In the genomic region with DNA sequence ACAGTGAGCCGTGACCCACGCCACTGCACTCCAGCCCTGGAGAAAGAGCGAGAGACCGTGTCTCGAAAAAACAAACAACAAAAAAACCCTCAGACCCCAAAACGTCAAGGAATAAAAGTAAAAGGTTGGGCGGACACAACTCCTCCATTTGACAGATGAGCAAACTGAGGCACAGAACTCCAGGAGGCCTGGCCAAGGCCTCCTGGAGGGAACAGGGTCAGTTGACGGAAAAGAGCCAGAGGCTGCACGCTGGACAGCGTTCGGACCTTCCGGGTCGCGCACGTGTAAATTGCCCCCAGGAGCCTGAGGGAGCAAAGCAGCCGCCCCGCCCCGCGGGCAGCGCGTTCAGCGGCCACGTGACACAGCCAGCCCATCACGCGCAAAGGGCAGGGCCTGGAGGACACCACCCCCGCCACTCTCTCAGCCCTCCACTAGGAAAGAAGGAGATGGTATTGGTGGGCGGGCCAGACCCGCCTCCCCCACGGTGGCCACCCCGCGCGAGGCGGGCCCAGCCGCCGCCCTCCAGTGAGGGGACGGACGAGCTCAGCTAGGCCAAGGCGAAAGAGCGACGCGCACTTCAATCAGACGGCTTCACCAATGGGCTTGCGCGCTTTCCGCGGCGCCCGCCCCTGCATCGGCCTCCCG, we compare ENCODE assay signal across 1 cellular context.
TF ChIP-seq lines count a peak whose summit lies in the region.

No MANE protein-coding gene starts in this region.

TF ChIP-seq in HepG2, 621 proteins besides CTCF, POLR2A, EP300 and RAD21 (continued from another document and continues in another):
- TF ChIP-seq TP53 (CRISPR knock-in tag; conservative IDR thresholded peaks at IDR 0.05) (peak; percentile 45; the same call in 1 of the 2 replicates), ZNF577 (CRISPR knock-in tag; IDR thresholded peaks at IDR 0.05; ENCODE audit: borderline replicate concordance, low read depth) (no peak), ZNF124 (CRISPR knock-in tag; IDR thresholded peaks at IDR 0.05) (0 out of 2 replicates have a peak, but pooled peaks have one; percentile 19), SMAD1 (CRISPR knock-in tag; IDR thresholded peaks at IDR 0.05; ENCODE audit: borderline replicate concordance, low read depth) (no peak), HCFC1 (IDR thresholded peaks at IDR 0.05; ENCODE audit: low read depth, low read length) (no peak), ZNF619 (CRISPR knock-in tag; IDR thresholded peaks at IDR 0.05) (no peak), FLYWCH1 (CRISPR knock-in tag; IDR thresholded peaks at IDR 0.05) (no peak), FIP1L1 (IDR thresholded peaks at IDR 0.05; ENCODE audit: borderline replicate concordance, insufficient read depth, low read depth, low read length) (no peak), ZFP36L1 (CRISPR knock-in tag; IDR thresholded peaks at IDR 0.05) (no peak), ZNF510 (CRISPR knock-in tag; IDR thresholded peaks at IDR 0.05; ENCODE audit: low read depth) (0 out of 2 replicates have a peak, but pooled peaks have one; percentile 71), NFE2L1 (CRISPR knock-in tag; IDR thresholded peaks at IDR 0.05; ENCODE audit: borderline replicate concordance) (no peak), IKZF4 (CRISPR knock-in tag; IDR thresholded peaks at IDR 0.05; ENCODE audit: borderline replicate concordance, low read depth, not compliant biosample characterization) (no peak), ZFP1 (CRISPR knock-in tag; IDR thresholded peaks at IDR 0.05) (0 out of 2 replicates have a peak, but pooled peaks have one; percentile 42), ELF3 (CRISPR knock-in tag; IDR thresholded peaks at IDR 0.05) (peak; percentile 77; the same call in 1 of the 2 replicates), ZNF749 (CRISPR knock-in tag; IDR thresholded peaks at IDR 0.05; ENCODE audit: borderline replicate concordance) (no peak), ZSCAN21 (CRISPR knock-in tag; IDR thresholded peaks at IDR 0.05; ENCODE audit: borderline replicate concordance) (no peak; the same call in 1 of the 2 replicates), SATB2 (CRISPR knock-in tag; IDR thresholded peaks at IDR 0.05) (0 out of 2 replicates have a peak, but pooled peaks have one; percentile 47), FOXK1 (CRISPR knock-in tag; IDR thresholded peaks at IDR 0.05; ENCODE audit: borderline replicate concordance, low read depth) (peak; percentile 53; the same call in 1 of the 2 replicates), PHF20 (CRISPR knock-in tag; IDR thresholded peaks at IDR 0.05) (peak; percentile 76), KLF12 (CRISPR knock-in tag; IDR thresholded peaks at IDR 0.05; ENCODE audit: borderline replicate concordance) (peak; percentile 67), GATA4 (IDR thresholded peaks at IDR 0.05; ENCODE audit: borderline replicate concordance, low read depth) (no peak), PHF21A (CRISPR knock-in tag; IDR thresholded peaks at IDR 0.05) (peak; percentile 58; the same call in 1 of the 2 replicates)
- TF ChIP-seq, protein P1, sequence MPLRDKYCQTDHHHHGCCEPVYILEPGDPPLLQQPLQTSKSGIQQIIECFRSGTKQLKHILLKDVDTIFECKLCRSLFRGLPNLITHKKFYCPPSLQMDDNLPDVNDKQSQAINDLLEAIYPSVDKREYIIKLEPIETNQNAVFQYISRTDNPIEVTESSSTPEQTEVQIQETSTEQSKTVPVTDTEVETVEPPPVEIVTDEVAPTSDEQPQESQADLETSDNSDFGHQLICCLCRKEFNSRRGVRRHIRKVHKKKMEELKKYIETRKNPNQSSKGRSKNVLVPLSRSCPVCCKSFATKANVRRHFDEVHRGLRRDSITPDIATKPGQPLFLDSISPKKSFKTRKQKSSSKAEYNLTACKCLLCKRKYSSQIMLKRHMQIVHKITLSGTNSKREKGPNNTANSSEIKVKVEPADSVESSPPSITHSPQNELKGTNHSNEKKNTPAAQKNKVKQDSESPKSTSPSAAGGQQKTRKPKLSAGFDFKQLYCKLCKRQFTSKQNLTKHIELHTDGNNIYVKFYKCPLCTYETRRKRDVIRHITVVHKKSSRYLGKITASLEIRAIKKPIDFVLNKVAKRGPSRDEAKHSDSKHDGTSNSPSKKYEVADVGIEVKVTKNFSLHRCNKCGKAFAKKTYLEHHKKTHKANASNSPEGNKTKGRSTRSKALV (CRISPR knock-in tag; IDR thresholded peaks at IDR 0.05) = no peak
- TF ChIP-seq, protein P2, sequence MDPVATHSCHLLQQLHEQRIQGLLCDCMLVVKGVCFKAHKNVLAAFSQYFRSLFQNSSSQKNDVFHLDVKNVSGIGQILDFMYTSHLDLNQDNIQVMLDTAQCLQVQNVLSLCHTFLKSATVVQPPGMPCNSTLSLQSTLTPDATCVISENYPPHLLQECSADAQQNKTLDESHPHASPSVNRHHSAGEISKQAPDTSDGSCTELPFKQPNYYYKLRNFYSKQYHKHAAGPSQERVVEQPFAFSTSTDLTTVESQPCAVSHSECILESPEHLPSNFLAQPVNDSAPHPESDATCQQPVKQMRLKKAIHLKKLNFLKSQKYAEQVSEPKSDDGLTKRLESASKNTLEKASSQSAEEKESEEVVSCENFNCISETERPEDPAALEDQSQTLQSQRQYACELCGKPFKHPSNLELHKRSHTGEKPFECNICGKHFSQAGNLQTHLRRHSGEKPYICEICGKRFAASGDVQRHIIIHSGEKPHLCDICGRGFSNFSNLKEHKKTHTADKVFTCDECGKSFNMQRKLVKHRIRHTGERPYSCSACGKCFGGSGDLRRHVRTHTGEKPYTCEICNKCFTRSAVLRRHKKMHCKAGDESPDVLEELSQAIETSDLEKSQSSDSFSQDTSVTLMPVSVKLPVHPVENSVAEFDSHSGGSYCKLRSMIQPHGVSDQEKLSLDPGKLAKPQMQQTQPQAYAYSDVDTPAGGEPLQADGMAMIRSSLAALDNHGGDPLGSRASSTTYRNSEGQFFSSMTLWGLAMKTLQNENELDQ (CRISPR knock-in tag; IDR thresholded peaks at IDR 0.05; ENCODE audit: borderline replicate concordance) = peak; percentile 65; the same call in 1 of the 2 replicates
- TF ChIP-seq, protein P3, sequence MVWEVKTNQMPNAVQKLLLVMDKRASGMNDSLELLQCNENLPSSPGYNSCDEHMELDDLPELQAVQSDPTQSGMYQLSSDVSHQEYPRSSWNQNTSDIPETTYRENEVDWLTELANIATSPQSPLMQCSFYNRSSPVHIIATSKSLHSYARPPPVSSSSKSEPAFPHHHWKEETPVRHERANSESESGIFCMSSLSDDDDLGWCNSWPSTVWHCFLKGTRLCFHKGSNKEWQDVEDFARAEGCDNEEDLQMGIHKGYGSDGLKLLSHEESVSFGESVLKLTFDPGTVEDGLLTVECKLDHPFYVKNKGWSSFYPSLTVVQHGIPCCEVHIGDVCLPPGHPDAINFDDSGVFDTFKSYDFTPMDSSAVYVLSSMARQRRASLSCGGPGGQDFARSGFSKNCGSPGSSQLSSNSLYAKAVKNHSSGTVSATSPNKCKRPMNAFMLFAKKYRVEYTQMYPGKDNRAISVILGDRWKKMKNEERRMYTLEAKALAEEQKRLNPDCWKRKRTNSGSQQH (CRISPR knock-in tag; IDR thresholded peaks at IDR 0.05; ENCODE audit: low read depth) = no peak
- TF ChIP-seq, protein P4, sequence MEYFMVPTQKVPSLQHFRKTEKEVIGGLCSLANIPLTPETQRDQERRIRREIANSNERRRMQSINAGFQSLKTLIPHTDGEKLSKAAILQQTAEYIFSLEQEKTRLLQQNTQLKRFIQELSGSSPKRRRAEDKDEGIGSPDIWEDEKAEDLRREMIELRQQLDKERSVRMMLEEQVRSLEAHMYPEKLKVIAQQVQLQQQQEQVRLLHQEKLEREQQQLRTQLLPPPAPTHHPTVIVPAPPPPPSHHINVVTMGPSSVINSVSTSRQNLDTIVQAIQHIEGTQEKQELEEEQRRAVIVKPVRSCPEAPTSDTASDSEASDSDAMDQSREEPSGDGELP (IDR thresholded peaks at IDR 0.05; ENCODE audit: borderline replicate concordance, low read depth) = no peak; the same call in 1 of the 2 replicates
- TF ChIP-seq, protein P5, sequence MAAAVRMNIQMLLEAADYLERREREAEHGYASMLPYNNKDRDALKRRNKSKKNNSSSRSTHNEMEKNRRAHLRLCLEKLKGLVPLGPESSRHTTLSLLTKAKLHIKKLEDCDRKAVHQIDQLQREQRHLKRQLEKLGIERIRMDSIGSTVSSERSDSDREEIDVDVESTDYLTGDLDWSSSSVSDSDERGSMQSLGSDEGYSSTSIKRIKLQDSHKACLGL (CRISPR knock-in tag; IDR thresholded peaks at IDR 0.05) = peak; percentile 95; the same call in 1 of the 2 replicates
- TF ChIP-seq, protein P6, sequence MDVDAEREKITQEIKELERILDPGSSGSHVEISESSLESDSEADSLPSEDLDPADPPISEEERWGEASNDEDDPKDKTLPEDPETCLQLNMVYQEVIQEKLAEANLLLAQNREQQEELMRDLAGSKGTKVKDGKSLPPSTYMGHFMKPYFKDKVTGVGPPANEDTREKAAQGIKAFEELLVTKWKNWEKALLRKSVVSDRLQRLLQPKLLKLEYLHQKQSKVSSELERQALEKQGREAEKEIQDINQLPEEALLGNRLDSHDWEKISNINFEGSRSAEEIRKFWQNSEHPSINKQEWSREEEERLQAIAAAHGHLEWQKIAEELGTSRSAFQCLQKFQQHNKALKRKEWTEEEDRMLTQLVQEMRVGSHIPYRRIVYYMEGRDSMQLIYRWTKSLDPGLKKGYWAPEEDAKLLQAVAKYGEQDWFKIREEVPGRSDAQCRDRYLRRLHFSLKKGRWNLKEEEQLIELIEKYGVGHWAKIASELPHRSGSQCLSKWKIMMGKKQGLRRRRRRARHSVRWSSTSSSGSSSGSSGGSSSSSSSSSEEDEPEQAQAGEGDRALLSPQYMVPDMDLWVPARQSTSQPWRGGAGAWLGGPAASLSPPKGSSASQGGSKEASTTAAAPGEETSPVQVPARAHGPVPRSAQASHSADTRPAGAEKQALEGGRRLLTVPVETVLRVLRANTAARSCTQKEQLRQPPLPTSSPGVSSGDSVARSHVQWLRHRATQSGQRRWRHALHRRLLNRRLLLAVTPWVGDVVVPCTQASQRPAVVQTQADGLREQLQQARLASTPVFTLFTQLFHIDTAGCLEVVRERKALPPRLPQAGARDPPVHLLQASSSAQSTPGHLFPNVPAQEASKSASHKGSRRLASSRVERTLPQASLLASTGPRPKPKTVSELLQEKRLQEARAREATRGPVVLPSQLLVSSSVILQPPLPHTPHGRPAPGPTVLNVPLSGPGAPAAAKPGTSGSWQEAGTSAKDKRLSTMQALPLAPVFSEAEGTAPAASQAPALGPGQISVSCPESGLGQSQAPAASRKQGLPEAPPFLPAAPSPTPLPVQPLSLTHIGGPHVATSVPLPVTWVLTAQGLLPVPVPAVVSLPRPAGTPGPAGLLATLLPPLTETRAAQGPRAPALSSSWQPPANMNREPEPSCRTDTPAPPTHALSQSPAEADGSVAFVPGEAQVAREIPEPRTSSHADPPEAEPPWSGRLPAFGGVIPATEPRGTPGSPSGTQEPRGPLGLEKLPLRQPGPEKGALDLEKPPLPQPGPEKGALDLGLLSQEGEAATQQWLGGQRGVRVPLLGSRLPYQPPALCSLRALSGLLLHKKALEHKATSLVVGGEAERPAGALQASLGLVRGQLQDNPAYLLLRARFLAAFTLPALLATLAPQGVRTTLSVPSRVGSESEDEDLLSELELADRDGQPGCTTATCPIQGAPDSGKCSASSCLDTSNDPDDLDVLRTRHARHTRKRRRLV (CRISPR knock-in tag; IDR thresholded peaks at IDR 0.05) = no peak
- TF ChIP-seq, protein P7, sequence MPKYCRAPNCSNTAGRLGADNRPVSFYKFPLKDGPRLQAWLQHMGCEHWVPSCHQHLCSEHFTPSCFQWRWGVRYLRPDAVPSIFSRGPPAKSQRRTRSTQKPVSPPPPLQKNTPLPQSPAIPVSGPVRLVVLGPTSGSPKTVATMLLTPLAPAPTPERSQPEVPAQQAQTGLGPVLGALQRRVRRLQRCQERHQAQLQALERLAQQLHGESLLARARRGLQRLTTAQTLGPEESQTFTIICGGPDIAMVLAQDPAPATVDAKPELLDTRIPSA (CRISPR knock-in tag; IDR thresholded peaks at IDR 0.05; ENCODE audit: borderline replicate concordance) = no peak
- TF ChIP-seq, protein P8, sequence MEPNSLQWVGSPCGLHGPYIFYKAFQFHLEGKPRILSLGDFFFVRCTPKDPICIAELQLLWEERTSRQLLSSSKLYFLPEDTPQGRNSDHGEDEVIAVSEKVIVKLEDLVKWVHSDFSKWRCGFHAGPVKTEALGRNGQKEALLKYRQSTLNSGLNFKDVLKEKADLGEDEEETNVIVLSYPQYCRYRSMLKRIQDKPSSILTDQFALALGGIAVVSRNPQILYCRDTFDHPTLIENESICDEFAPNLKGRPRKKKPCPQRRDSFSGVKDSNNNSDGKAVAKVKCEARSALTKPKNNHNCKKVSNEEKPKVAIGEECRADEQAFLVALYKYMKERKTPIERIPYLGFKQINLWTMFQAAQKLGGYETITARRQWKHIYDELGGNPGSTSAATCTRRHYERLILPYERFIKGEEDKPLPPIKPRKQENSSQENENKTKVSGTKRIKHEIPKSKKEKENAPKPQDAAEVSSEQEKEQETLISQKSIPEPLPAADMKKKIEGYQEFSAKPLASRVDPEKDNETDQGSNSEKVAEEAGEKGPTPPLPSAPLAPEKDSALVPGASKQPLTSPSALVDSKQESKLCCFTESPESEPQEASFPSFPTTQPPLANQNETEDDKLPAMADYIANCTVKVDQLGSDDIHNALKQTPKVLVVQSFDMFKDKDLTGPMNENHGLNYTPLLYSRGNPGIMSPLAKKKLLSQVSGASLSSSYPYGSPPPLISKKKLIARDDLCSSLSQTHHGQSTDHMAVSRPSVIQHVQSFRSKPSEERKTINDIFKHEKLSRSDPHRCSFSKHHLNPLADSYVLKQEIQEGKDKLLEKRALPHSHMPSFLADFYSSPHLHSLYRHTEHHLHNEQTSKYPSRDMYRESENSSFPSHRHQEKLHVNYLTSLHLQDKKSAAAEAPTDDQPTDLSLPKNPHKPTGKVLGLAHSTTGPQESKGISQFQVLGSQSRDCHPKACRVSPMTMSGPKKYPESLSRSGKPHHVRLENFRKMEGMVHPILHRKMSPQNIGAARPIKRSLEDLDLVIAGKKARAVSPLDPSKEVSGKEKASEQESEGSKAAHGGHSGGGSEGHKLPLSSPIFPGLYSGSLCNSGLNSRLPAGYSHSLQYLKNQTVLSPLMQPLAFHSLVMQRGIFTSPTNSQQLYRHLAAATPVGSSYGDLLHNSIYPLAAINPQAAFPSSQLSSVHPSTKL (CRISPR knock-in tag; IDR thresholded peaks at IDR 0.05) = peak; percentile 60
- TF ChIP-seq, protein P9, sequence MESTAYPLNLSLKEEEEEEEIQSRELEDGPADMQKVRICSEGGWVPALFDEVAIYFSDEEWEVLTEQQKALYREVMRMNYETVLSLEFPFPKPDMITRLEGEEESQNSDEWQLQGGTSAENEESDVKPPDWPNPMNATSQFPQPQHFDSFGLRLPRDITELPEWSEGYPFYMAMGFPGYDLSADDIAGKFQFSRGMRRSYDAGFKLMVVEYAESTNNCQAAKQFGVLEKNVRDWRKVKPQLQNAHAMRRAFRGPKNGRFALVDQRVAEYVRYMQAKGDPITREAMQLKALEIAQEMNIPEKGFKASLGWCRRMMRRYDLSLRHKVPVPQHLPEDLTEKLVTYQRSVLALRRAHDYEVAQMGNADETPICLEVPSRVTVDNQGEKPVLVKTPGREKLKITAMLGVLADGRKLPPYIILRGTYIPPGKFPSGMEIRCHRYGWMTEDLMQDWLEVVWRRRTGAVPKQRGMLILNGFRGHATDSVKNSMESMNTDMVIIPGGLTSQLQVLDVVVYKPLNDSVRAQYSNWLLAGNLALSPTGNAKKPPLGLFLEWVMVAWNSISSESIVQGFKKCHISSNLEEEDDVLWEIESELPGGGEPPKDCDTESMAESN (CRISPR knock-in tag; conservative IDR thresholded peaks at IDR 0.05) = no peak; the same call in 1 of the 2 replicates
- TF ChIP-seq, protein P10, sequence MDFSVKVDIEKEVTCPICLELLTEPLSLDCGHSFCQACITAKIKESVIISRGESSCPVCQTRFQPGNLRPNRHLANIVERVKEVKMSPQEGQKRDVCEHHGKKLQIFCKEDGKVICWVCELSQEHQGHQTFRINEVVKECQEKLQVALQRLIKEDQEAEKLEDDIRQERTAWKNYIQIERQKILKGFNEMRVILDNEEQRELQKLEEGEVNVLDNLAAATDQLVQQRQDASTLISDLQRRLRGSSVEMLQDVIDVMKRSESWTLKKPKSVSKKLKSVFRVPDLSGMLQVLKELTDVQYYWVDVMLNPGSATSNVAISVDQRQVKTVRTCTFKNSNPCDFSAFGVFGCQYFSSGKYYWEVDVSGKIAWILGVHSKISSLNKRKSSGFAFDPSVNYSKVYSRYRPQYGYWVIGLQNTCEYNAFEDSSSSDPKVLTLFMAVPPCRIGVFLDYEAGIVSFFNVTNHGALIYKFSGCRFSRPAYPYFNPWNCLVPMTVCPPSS (IDR thresholded peaks at IDR 0.05) = no peak
